ENCODE assay signal across 1 cellular context in genomic region chr1:236501093-236501492, GRCh38.
TF ChIP-seq lines count a peak whose summit lies in the region.

No MANE protein-coding gene starts in this region.

TF ChIP-seq in K562, 482 proteins besides CTCF, POLR2A, EP300 and RAD21 (continued from another document):
- TF ChIP-seq PBX2 (CRISPR knock-in tag; IDR thresholded peaks at IDR 0.05; ENCODE audit: low read depth) (no peak), PBX2 (tag; conservative IDR thresholded peaks at IDR 0.05; ENCODE audit: low read depth) (0 out of 2 replicates have a peak, but pooled peaks have one; percentile 24)
